ENCODE assay signal across 33 cellular contexts in genomic region chr11:34128824-34129223, GRCh38.
"Had no signal": no experiment of that assay in that cellular context is flagged by ENCODE, and none has a peak within 500 bp of the region (broad histone marks: within the 10 kb centered on the region; RNA-seq: fewer than 3 reads in every experiment).

No MANE protein-coding gene starts in this region.

- H3K4me3 ChIP-seq: MG63 had no signal

- H3K27me3 ChIP-seq: MG63 had no signal

- H3K9me3 ChIP-seq: MG63 had no signal

- DNase-seq: Karpas-422, Kasumi-1, MG63, MM.1S, NCI-H1048, NCI-H1092, NCI-H1092 treated with DMSO at 0.1 percent for 48 hours, NCI-H1105, NCI-H1105 treated with DMSO at 0.1 percent for 48 hours, NCI-H1417, NCI-H1417 treated with DMSO at 0.1 percent for 48 hours, NCI-H1436, NCI-H1436 treated with DMSO at 0.1 percent for 48 hours, NCI-H146, NCI-H1694, NCI-H1694 treated with DMSO at 0.1 percent for 48 hours, NCI-H187, NCI-H187 treated with DMSO at 0.1 percent for 48 hours, NCI-H1930, NCI-H2029, NCI-H2029 treated with DMSO at 0.1 percent for 48 hours, NCI-H2081, NCI-H2081 treated with DMSO at 0.1 percent for 48 hours, NCI-H2107, NCI-H2171, NCI-H2171 treated with DMSO at 0.1 percent for 48 hours, NCI-H2227 treated with DMSO at 0.1 percent for 48 hours, NCI-H226, NCI-H345, NCI-H446, NCI-H446 treated with DMSO at 0.1 percent for 48 hours, NCI-H510A, NCI-H510A treated with DMSO at 0.1 percent for 48 hours had no signal
